2 cellular contexts compared by ENCODE assay signal in genomic region chr11:130193551-130193950, GRCh38. TPM values are rescaled to one million over a fixed set of nuclear protein-coding genes. Genes with fewer than 3 reads are reported as not detected.
"Had no signal": no experiment of that assay in that cellular context is flagged by ENCODE, and none has a peak within 500 bp of the region (broad histone marks: within the 10 kb centered on the region; RNA-seq: fewer than 3 reads in every experiment).

No MANE protein-coding gene starts in this region.

RNA-seq across cellular contexts. Expression of gene ST14, which starts 34.0 kb away (rescaled TPM):
- total RNA-seq: occipital lobe had no signal
- polyA plus RNA-seq: neural cell had no signal
